ENCODE assay signal across 1 cellular context in genomic region chr7:24825931-24826661, GRCh38.
A peak's percentile ranks its signal among the peaks of the same experiment; 100 is the strongest.
TF ChIP-seq lines count a peak whose summit lies in the region.

No MANE protein-coding gene starts in this region.

TF ChIP-seq in HepG2, 621 proteins besides CTCF, POLR2A, EP300 and RAD21 (continued from another document and continues in another):
- TF ChIP-seq FUBP1 (CRISPR knock-in tag; IDR thresholded peaks at IDR 0.05; ENCODE audit: borderline replicate concordance) (no peak), CREB1 (IDR thresholded peaks at IDR 0.05) (peak; percentile 43; the same call in 1 of the 2 replicates), CREB1 (CRISPR knock-in tag; IDR thresholded peaks at IDR 0.05) (peak; percentile 59), THAP9 (CRISPR knock-in tag; IDR thresholded peaks at IDR 0.05; ENCODE audit: borderline replicate concordance) (no peak), ZMAT3 (CRISPR knock-in tag; conservative IDR thresholded peaks at IDR 0.05) (no peak), ZNF484 (CRISPR knock-in tag; IDR thresholded peaks at IDR 0.05; ENCODE audit: borderline replicate concordance, low read depth) (no peak), ZBTB25 (CRISPR knock-in tag; IDR thresholded peaks at IDR 0.05) (no peak; the same call in 1 of the 2 replicates), ERF (CRISPR knock-in tag; IDR thresholded peaks at IDR 0.05) (no peak), FOXK2 (IDR thresholded peaks at IDR 0.05) (no peak), NR2F1 (CRISPR knock-in tag; IDR thresholded peaks at IDR 0.05) (no peak), ZBTB46 (CRISPR knock-in tag; IDR thresholded peaks at IDR 0.05; ENCODE audit: borderline replicate concordance) (no peak), SOX5 (CRISPR knock-in tag; IDR thresholded peaks at IDR 0.05; ENCODE audit: borderline replicate concordance) (peak; percentile 76; the same call in 1 of the 2 replicates), SP140L (CRISPR knock-in tag; IDR thresholded peaks at IDR 0.05; ENCODE audit: borderline replicate concordance) (no peak), ZNF737 (CRISPR knock-in tag; IDR thresholded peaks at IDR 0.05; ENCODE audit: borderline replicate concordance) (no peak), ZNF777 (CRISPR knock-in tag; IDR thresholded peaks at IDR 0.05) (no peak), FOXC1 (CRISPR knock-in tag; IDR thresholded peaks at IDR 0.05; ENCODE audit: borderline replicate concordance) (no peak), MAF1 (CRISPR knock-in tag; IDR thresholded peaks at IDR 0.05; ENCODE audit: borderline replicate concordance) (no peak), ZNF580 (CRISPR knock-in tag; IDR thresholded peaks at IDR 0.05; ENCODE audit: borderline replicate concordance, low read depth) (0 out of 2 replicates have a peak, but pooled peaks have one; percentile 41), HMG20B (CRISPR knock-in tag; conservative IDR thresholded peaks at IDR 0.05) (peak; percentile 33; the same call in 1 of the 2 replicates), MAX (IDR thresholded peaks at IDR 0.05) (0 out of 2 replicates have a peak, but pooled peaks have one; percentile 17), IRF9 (CRISPR knock-in tag; IDR thresholded peaks at IDR 0.05; ENCODE audit: borderline replicate concordance) (no peak), BRD4 (CRISPR knock-in tag; IDR thresholded peaks at IDR 0.05) (no peak), MTA3 (CRISPR knock-in tag; IDR thresholded peaks at IDR 0.05) (no peak), PPARG (CRISPR knock-in tag; conservative IDR thresholded peaks at IDR 0.05) (no peak), ZNF431 (CRISPR knock-in tag; IDR thresholded peaks at IDR 0.05; ENCODE audit: borderline replicate concordance, low read depth) (no peak), ZNF775 (CRISPR knock-in tag; IDR thresholded peaks at IDR 0.05; ENCODE audit: borderline replicate concordance) (peak; percentile 100), ATF3 (CRISPR knock-in tag; IDR thresholded peaks at IDR 0.05) (peak; percentile 90), ZNF510 (CRISPR knock-in tag; IDR thresholded peaks at IDR 0.05; ENCODE audit: low read depth) (no peak), CENPX (CRISPR knock-in tag; IDR thresholded peaks at IDR 0.05) (no peak), NFIB (CRISPR knock-in tag; IDR thresholded peaks at IDR 0.05; ENCODE audit: borderline replicate concordance) (no peak), MATR3 (CRISPR knock-in tag; IDR thresholded peaks at IDR 0.05) (no peak), SKI (IDR thresholded peaks at IDR 0.05; ENCODE audit: partially characterized antibody) (peak; percentile 53), ZNF83 (CRISPR knock-in tag; IDR thresholded peaks at IDR 0.05; ENCODE audit: borderline replicate concordance) (no peak), ZNF225 (CRISPR knock-in tag; IDR thresholded peaks at IDR 0.05) (no peak), ZBTB8A (CRISPR knock-in tag; IDR thresholded peaks at IDR 0.05; ENCODE audit: borderline replicate concordance, low read depth) (no peak), TBX2 (CRISPR knock-in tag; IDR thresholded peaks at IDR 0.05; ENCODE audit: borderline replicate concordance) (peak; percentile 65; the same call in 1 of the 2 replicates), NPAS2 (CRISPR knock-in tag; IDR thresholded peaks at IDR 0.05; ENCODE audit: borderline replicate concordance) (no peak), MAZ (IDR thresholded peaks at IDR 0.05; ENCODE audit: borderline replicate concordance, low read depth, low read length) (no peak), MAZ (CRISPR knock-in tag; IDR thresholded peaks at IDR 0.05; ENCODE audit: low read depth) (no peak), FIP1L1 (IDR thresholded peaks at IDR 0.05; ENCODE audit: borderline replicate concordance, insufficient read depth, low read depth, low read length) (no peak), ZMYM4 (CRISPR knock-in tag; IDR thresholded peaks at IDR 0.05) (peak; percentile 67; the same call in 1 of the 2 replicates), NKX3-1 (CRISPR knock-in tag; IDR thresholded peaks at IDR 0.05) (no peak), ZEB1 (IDR thresholded peaks at IDR 0.05; ENCODE audit: insufficient replicate concordance, low read depth) (peak; percentile 64), LCORL (IDR thresholded peaks at IDR 0.05) (peak; percentile 39; the same call in 1 of the 2 replicates), LCORL (CRISPR knock-in tag; IDR thresholded peaks at IDR 0.05) (peak; percentile 84; the same call in 1 of the 2 replicates), ZNF619 (CRISPR knock-in tag; IDR thresholded peaks at IDR 0.05) (no peak), ZNF879 (CRISPR knock-in tag; IDR thresholded peaks at IDR 0.05) (no peak), THAP8 (CRISPR knock-in tag; IDR thresholded peaks at IDR 0.05; ENCODE audit: borderline replicate concordance) (no peak), HCFC1 (IDR thresholded peaks at IDR 0.05; ENCODE audit: low read depth, low read length) (no peak), ZBTB20 (CRISPR knock-in tag; IDR thresholded peaks at IDR 0.05; ENCODE audit: borderline replicate concordance, low read depth) (peak; percentile 28; the same call in 1 of the 2 replicates), ZZZ3 (CRISPR knock-in tag; IDR thresholded peaks at IDR 0.05; ENCODE audit: borderline replicate concordance) (no peak)
